In genomic region chrX:40087574-40088298, GRCh38 we compare ENCODE assay signal across 1 cellular context.
TF ChIP-seq lines count a peak whose summit lies in the region.

No MANE protein-coding gene starts in this region.

TF ChIP-seq in GM23338, 12 proteins besides CTCF, POLR2A, EP300 and RAD21 (continued from another document):
- TF ChIP-seq ZNF462 (CRISPR knock-in tag; IDR thresholded peaks at IDR 0.05) (no peak), NANOG (IDR thresholded peaks at IDR 0.05; ENCODE audit: borderline replicate concordance) (no peak), STAT1 (IDR thresholded peaks at IDR 0.05; ENCODE audit: unreplicated experiment) (no peak), ZNF331 (CRISPR knock-in tag; IDR thresholded peaks at IDR 0.05; ENCODE audit: low read depth) (no peak), JUNB (IDR thresholded peaks at IDR 0.05; ENCODE audit: unreplicated experiment) (no peak), EZH2phosphoT487 (IDR thresholded peaks at IDR 0.05; ENCODE audit: unreplicated experiment) (no peak), POLR2AphosphoS5 (IDR thresholded peaks at IDR 0.05; ENCODE audit: low read depth) (no peak), EZH2 (IDR thresholded peaks at IDR 0.05; ENCODE audit: low read depth, unreplicated experiment) (no peak)
- TF ChIP-seq, protein P1, sequence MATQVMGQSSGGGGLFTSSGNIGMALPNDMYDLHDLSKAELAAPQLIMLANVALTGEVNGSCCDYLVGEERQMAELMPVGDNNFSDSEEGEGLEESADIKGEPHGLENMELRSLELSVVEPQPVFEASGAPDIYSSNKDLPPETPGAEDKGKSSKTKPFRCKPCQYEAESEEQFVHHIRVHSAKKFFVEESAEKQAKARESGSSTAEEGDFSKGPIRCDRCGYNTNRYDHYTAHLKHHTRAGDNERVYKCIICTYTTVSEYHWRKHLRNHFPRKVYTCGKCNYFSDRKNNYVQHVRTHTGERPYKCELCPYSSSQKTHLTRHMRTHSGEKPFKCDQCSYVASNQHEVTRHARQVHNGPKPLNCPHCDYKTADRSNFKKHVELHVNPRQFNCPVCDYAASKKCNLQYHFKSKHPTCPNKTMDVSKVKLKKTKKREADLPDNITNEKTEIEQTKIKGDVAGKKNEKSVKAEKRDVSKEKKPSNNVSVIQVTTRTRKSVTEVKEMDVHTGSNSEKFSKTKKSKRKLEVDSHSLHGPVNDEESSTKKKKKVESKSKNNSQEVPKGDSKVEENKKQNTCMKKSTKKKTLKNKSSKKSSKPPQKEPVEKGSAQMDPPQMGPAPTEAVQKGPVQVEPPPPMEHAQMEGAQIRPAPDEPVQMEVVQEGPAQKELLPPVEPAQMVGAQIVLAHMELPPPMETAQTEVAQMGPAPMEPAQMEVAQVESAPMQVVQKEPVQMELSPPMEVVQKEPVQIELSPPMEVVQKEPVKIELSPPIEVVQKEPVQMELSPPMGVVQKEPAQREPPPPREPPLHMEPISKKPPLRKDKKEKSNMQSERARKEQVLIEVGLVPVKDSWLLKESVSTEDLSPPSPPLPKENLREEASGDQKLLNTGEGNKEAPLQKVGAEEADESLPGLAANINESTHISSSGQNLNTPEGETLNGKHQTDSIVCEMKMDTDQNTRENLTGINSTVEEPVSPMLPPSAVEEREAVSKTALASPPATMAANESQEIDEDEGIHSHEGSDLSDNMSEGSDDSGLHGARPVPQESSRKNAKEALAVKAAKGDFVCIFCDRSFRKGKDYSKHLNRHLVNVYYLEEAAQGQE (IDR thresholded peaks at IDR 0.05; ENCODE audit: unreplicated experiment) = no peak
TF ChIP-seq in GM23338: peak in this region for 0.
